13 cellular contexts compared by ENCODE assay signal in the genomic region with DNA sequence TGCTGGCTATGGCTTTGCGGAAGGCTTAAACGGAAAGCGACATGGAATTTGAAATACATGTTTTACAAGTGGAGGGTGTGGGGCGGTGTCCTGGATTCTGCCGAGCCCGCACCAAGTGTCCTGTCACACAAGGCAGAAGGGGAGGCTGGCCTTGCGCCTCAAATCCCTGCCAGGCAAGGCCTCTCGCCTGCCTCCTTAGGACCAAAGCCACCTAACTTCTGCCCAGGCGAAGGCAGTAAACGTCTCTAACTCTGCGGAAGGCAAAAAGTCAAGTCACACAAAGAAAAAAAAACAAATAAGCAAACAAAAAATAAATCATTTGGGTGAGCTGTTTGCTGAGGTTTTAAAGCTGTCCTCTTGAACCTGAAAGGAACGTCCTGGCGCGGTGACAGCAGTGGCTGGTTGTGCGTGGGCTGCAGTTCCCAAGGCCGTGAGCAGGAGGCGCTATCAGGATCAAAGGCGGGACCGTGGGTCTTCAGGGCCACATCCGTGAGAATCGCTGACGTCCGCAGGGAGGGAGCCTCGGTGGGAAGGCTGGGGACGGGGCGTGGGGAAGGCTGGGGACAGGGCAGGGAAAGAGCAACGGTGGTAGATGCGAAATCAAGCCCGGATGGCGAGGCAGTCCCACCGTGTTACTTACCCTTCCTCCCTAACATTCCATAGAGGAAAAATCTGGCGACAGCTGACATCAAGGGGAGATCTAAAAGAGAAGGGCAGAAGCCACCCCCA.
DNase-seq lines count a peak whose midpoint lies in the region; ATAC-seq and TF ChIP-seq lines count a peak whose summit lies in the region.
"Had no signal": no experiment of that assay in that cellular context is flagged by ENCODE, and none has a peak within 500 bp of the region (broad histone marks: within the 10 kb centered on the region; RNA-seq: fewer than 3 reads in every experiment).

No MANE protein-coding gene starts in this region.

- in situ Hi-C loops in transverse colon (cut with MboI; ENCODE audit: low pct_ligation_motif_present in 1 of 4, low pct_unique_long_range_greater_than_20kb in 1 of 4, low sequenced_read_pairs in 3 of 4): no loop called here

- H3K27ac ChIP-seq in HUES6 (ENCODE audit: low read depth, low read length) (no peak overlapping the region), colonic mucosa (no peak overlapping the region), transverse colon (peak overlapping the region in 1 of 4 donors; percentile 1)
- no peak overlapping the region for H3K27ac ChIP-seq in CD8-positive, alpha-beta T cell (ENCODE audit: low read depth, low read length)
- H3K27ac ChIP-seq: vagina had no signal

- no peak for TF ChIP-seq POLR2A in transverse colon (IDR thresholded peaks at IDR 0.05)

- POLR2A ChIA-PET in CD8-positive, alpha-beta T cell (lab: Charles Lee): no interaction called here

- TF ChIP-seq EP300 in transverse colon (IDR thresholded peaks at IDR 0.05; ENCODE audit: low read depth): no peak

- peak; percentile 73 for DNase-seq in colonic mucosa
- peak; percentile 74 for DNase-seq in iPS-NIHi7 (ENCODE audit: extremely low spot score)
- DNase-seq in transverse colon: peak; percentile 76
- no peak for DNase-seq in RPMI8226
- no peak for DNase-seq in CD8-positive, alpha-beta T cell
- DNase-seq: activated T-cell treated with anti-CD3 and anti-CD28 coated beads, Interleukin-2, amount 50 U/mL, for 4 hours; DMS79 treated with DMSO at 0.1 percent for 48 hours; HCEC 1CT; NCI-H1092; posterior cingulate gyrus had no signal

- H3K4me1 ChIP-seq in HUES6 (ENCODE audit: control insufficient read depth, insufficient read depth, low read length) (no peaks in the 10 kb centered on the region), colonic mucosa (no peaks in the 10 kb centered on the region), transverse colon (peaks cover 0 to 26% (median 11%) of the 10 kb centered on the region in 4 donors)
- H3K4me1 ChIP-seq in CD8-positive, alpha-beta T cell (ENCODE audit: insufficient read depth, low read length): no peaks in the 10 kb centered on the region
- H3K4me1 ChIP-seq: vagina had no signal

- H3K9ac ChIP-seq in HUES6 (ENCODE audit: low read length): no peak overlapping the region
- H3K9ac ChIP-seq in colonic mucosa (ENCODE audit: low read depth in 2 of 2, low read length in 2 of 2): no peak overlapping the region

- H3K36me3 ChIP-seq in HUES6 (ENCODE audit: control insufficient read depth, insufficient read depth, low read length) (no peaks in the 10 kb centered on the region), colonic mucosa (no peaks in the 10 kb centered on the region), transverse colon (no peaks in the 10 kb centered on the region)
- H3K36me3 ChIP-seq in CD8-positive, alpha-beta T cell (ENCODE audit: insufficient read depth, low read length): no peaks in the 10 kb centered on the region
- H3K36me3 ChIP-seq: vagina had no signal

- H3K4me1 Mint-ChIP-seq in CD8-positive, alpha-beta T cell (ENCODE audit: low read depth): no peaks in the 10 kb centered on the region

- TF ChIP-seq CTCF in colonic mucosa (IDR thresholded peaks at IDR 0.05): peak; percentile 46
- peak; percentile 30 to 72 (median 49) for TF ChIP-seq CTCF in transverse colon (IDR thresholded peaks at IDR 0.05)
- no peak for TF ChIP-seq CTCF in CD8-positive, alpha-beta T cell (IDR thresholded peaks at IDR 0.05)

- no peaks in the 10 kb centered on the region for H3K9me3 Mint-ChIP-seq in CD8-positive, alpha-beta T cell
- H3K9me3 Mint-ChIP-seq: activated T-cell treated with anti-CD3 and anti-CD28 coated beads, Interleukin-2, amount 50 U/mL, for 4 hours had no signal

- intact Hi-C loops in colonic mucosa (cut with DNase I): no loop called here
- intact Hi-C loops in transverse colon (cut with DNase I; ENCODE audit: low total_unique reads): no loop called here
- intact Hi-C loops in CD8-positive, alpha-beta T cell (cut with DNase I, micrococcal nuclease): no loop called here

- H3K27me3 ChIP-seq in HUES6 (ENCODE audit: control insufficient read depth, insufficient read depth, low read length) (no peaks in the 10 kb centered on the region), colonic mucosa (no peaks in the 10 kb centered on the region), transverse colon (peaks cover 12% of the 10 kb centered on the region)
- H3K27me3 ChIP-seq in CD8-positive, alpha-beta T cell (ENCODE audit: insufficient read depth, low read length): no peaks in the 10 kb centered on the region
- H3K27me3 ChIP-seq: vagina had no signal

- H3K4me3 Mint-ChIP-seq in CD8-positive, alpha-beta T cell: no peak overlapping the region
- H3K4me3 Mint-ChIP-seq: activated T-cell treated with anti-CD3 and anti-CD28 coated beads, Interleukin-2, amount 50 U/mL, for 4 hours had no signal

- H3K27ac Mint-ChIP-seq in CD8-positive, alpha-beta T cell: no peak overlapping the region

- H3K36me3 Mint-ChIP-seq in CD8-positive, alpha-beta T cell: no peaks in the 10 kb centered on the region

- 34 to 54% methylated on average over 12 to 32 of the region's 32 CpGs for WGBS in transverse colon (ENCODE audit: low coverage in 1 of 2), 2 donors

- H3K4me3 ChIP-seq in HUES6 (ENCODE audit: low read depth, low read length) (peak overlapping the region; percentile 46), colonic mucosa (no peak overlapping the region), transverse colon (no peak overlapping the region)
- H3K4me3 ChIP-seq in CD8-positive, alpha-beta T cell (ENCODE audit: low read depth, low read length): no peak overlapping the region
- H3K4me3 ChIP-seq: vagina had no signal

- H3K9me3 ChIP-seq in HUES6 (ENCODE audit: control insufficient read depth, insufficient read depth, low read depth, low read length) (no peaks in the 10 kb centered on the region), colonic mucosa (no peaks in the 10 kb centered on the region), transverse colon (no peaks in the 10 kb centered on the region)
- H3K9me3 ChIP-seq in CD8-positive, alpha-beta T cell (ENCODE audit: low read length): no peaks in the 10 kb centered on the region
- H3K9me3 ChIP-seq: vagina had no signal

- ATAC-seq in GM19035 (IDR thresholded peaks at IDR 0.05; ENCODE audit: unreplicated experiment): no peak
- ATAC-seq in CD8-positive, alpha-beta T cell: no peak
- ATAC-seq: activated T-cell treated with anti-CD3 and anti-CD28 coated beads, Interleukin-2, amount 50 U/mL, for 4 hours had no signal

- peaks cover 28% of the 10 kb centered on the region for H3K27me3 Mint-ChIP-seq in CD8-positive, alpha-beta T cell (ENCODE audit: low read depth)

- CTCF ChIA-PET in CD8-positive, alpha-beta T cell (lab: Charles Lee): no interaction called here

Comparison
In these comparisons a context has a peak if more than half of its experiments do, and no peak if none do; other contexts are left out.
1. DNase-seq: peak in colonic mucosa (single experiment), iPS-NIHi7 (single experiment) and transverse colon (single experiment); none in RPMI8226 (single experiment) and CD8-positive, alpha-beta T cell (0 of 7).